ENCODE assay signal across 22 cellular contexts in genomic region chr16:68743664-68744063, GRCh38. TPM values are rescaled to one million over a fixed set of nuclear protein-coding genes. Genes with fewer than 3 reads are reported as not detected.
DNase-seq lines count a peak whose midpoint lies in the region; ATAC-seq and TF ChIP-seq lines count a peak whose summit lies in the region.
"Had no signal": no experiment of that assay in that cellular context is flagged by ENCODE, and none has a peak within 500 bp of the region (broad histone marks: within the 10 kb centered on the region; RNA-seq: fewer than 3 reads in every experiment).

No MANE protein-coding gene starts in this region.

- H3K4me3 ChIP-seq in PC-3 (ENCODE audit: low read length) = peak overlapping the region; percentile 57
- no peak overlapping the region for H3K4me3 ChIP-seq in transverse colon
- H3K4me3 ChIP-seq: esophagus muscularis mucosa had no signal

- no peak for ATAC-seq in PC-3
- ATAC-seq in HG02884 (IDR thresholded peaks at IDR 0.05; ENCODE audit: unreplicated experiment) = no peak
- ATAC-seq in GM21529 (IDR thresholded peaks at IDR 0.05; ENCODE audit: unreplicated experiment) = no peak
- ATAC-seq: naive thymus-derived CD4-positive, alpha-beta T cell; sciatic nerve; stimulated activated naive CD8-positive, alpha-beta T cell treated with anti-CD3 and anti-CD28 coated beads, Interleukin-15, amount 100 ng/mL, for 72 hours had no signal

- peak overlapping the region; percentile 89 for H3K4me2 ChIP-seq in PC-3 (ENCODE audit: low read length)

- H3K9ac ChIP-seq in PC-3 (ENCODE audit: low read length) = peak overlapping the region; percentile 77

- H3K79me2 ChIP-seq in PC-3 (ENCODE audit: low read length) = peaks cover 79% of the 10 kb centered on the region

- TF ChIP-seq CTCF in PC-3 (conservative IDR thresholded peaks at IDR 0.05; ENCODE audit: low read depth, low read length) = no peak
- TF ChIP-seq CTCF in mesothelial cell of epicardium (IDR thresholded peaks at IDR 0.05; ENCODE audit: unreplicated experiment) = no peak
- no peak for TF ChIP-seq CTCF in transverse colon (IDR thresholded peaks at IDR 0.05)

- 68 to 77% methylated on average over 4 of the region's 4 CpGs for WGBS in transverse colon (ENCODE audit: low coverage in 1 of 2), 2 donors

- peaks cover 72% of the 10 kb centered on the region for H3K4me1 ChIP-seq in PC-3 (ENCODE audit: insufficient read depth, low read length)
- H3K4me1 ChIP-seq in transverse colon = peaks cover 5 to 80% (median 52%) of the 10 kb centered on the region in 4 donors
- H3K4me1 ChIP-seq: esophagus muscularis mucosa had no signal

- H2AFZ ChIP-seq in PC-3 (ENCODE audit: low read length) = no peak overlapping the region

- H3K4me3 Mint-ChIP-seq in mesothelial cell of epicardium = no peak overlapping the region
- H3K4me3 Mint-ChIP-seq: CD8-positive, alpha-beta memory T cell; naive thymus-derived CD4-positive, alpha-beta T cell; stimulated activated naive CD8-positive, alpha-beta T cell treated with anti-CD3 and anti-CD28 coated beads, Interleukin-15, amount 100 ng/mL, for 72 hours had no signal

- peaks cover 57% of the 10 kb centered on the region for H3K4me1 Mint-ChIP-seq in mesothelial cell of epicardium

- H3K27me3 ChIP-seq in PC-3 (ENCODE audit: low read length) (no peaks in the 10 kb centered on the region), transverse colon (no peaks in the 10 kb centered on the region)

- H3K27ac Mint-ChIP-seq in mesothelial cell of epicardium = peak overlapping the region; percentile 99
- H3K27ac Mint-ChIP-seq: naive thymus-derived CD4-positive, alpha-beta T cell had no signal

- H3K9me2 ChIP-seq in PC-3 (replicated peaks; ENCODE audit: low read length) = no peaks in the 10 kb centered on the region

- peaks cover under 1% of the 10 kb centered on the region for H3K27me3 Mint-ChIP-seq in mesothelial cell of epicardium (ENCODE audit: low read depth)

- TF ChIP-seq POLR2A in transverse colon (IDR thresholded peaks at IDR 0.05) = no peak
- no peak for TF ChIP-seq POLR2A in erythroblast (IDR thresholded peaks at IDR 0.05; ENCODE audit: low read length)

- in situ Hi-C loops in transverse colon (cut with MboI; ENCODE audit: low pct_ligation_motif_present in 1 of 4, low pct_unique_long_range_greater_than_20kb in 1 of 4, low sequenced_read_pairs in 3 of 4) = no loop called here

- no peak for DNase-seq in PC-3
- DNase-seq in epithelial cell of prostate (ENCODE audit: low read depth, low spot score) = no peak
- no peak for DNase-seq in mesothelial cell of epicardium (ENCODE audit: low spot score in 2 of 2, unreplicated experiment in 2 of 2)
- DNase-seq in transverse colon = no peak
- DNase-seq in NCI-H2196 (lab: John Stamatoyannopoulos, UW; ENCODE audit: unreplicated experiment) = no peak
- no peak for DNase-seq in erythroblast (lab: John Stamatoyannopoulos, UW)
- DNase-seq: amniotic stem cell; CD8-positive, alpha-beta memory T cell; DMS79 treated with DMSO at 0.1 percent for 48 hours; glutamatergic neuron; KG1; naive thymus-derived CD4-positive, alpha-beta T cell; NCI-H1092; NCI-H2081 treated with DMSO at 0.1 percent for 48 hours; NCI-H510A; SHP77 treated with DMSO at 0.1 percent for 48 hours; stimulated activated naive CD8-positive, alpha-beta T cell treated with anti-CD3 and anti-CD28 coated beads, Interleukin-15, amount 100 ng/mL, for 72 hours had no signal

- CTCF ChIA-PET in PC-3 (lab: Charles Lee) = no interaction called here

- TF ChIP-seq EP300 in transverse colon (IDR thresholded peaks at IDR 0.05; ENCODE audit: low read depth) = no peak

- no peaks in the 10 kb centered on the region for H3K36me3 Mint-ChIP-seq in mesothelial cell of epicardium

- intact Hi-C loops in PC-3 (cut with micrococcal nuclease) = loop anchor here (2.0 kb wide), 1 partner anchor 57 kb away; no protein-coding TSS in a partner anchor
- intact Hi-C loops in transverse colon (cut with DNase I; ENCODE audit: low total_unique reads) = no loop called here

- POLR2A ChIA-PET in PC-3 (lab: Charles Lee; ENCODE audit: unreplicated experiment) = no interaction called here

- H3K36me3 ChIP-seq in PC-3 (ENCODE audit: low read depth, low read length) = peaks cover 4% of the 10 kb centered on the region; the same call in 1 of the 2 replicates
- H3K36me3 ChIP-seq in transverse colon = no peaks in the 10 kb centered on the region
- H3K36me3 ChIP-seq: esophagus muscularis mucosa had no signal

- peaks cover 8% of the 10 kb centered on the region for H3F3A ChIP-seq in PC-3 (ENCODE audit: low read length, unreplicated experiment)

- BruUV-seq in PC-3 (replicated peaks; lab: Mats Ljungman, UMichigan) = TSS peak; percentile 12

- 0 out of 2 replicates have a peak, but pooled peaks cover 5% of the 10 kb centered on the region for H4K20me1 ChIP-seq in PC-3 (ENCODE audit: low read length)

- peak overlapping the region; percentile 98 for H3K27ac ChIP-seq in PC-3 (ENCODE audit: low read length)
- peak overlapping the region; percentile 100 for H3K27ac ChIP-seq in epithelial cell of prostate
- peak overlapping the region; percentile 84 to 91 (median 85) for H3K27ac ChIP-seq in transverse colon
- H3K27ac ChIP-seq: esophagus muscularis mucosa had no signal

- no peaks in the 10 kb centered on the region for H3K9me3 ChIP-seq in PC-3 (ENCODE audit: low read length)
- no peaks in the 10 kb centered on the region for H3K9me3 ChIP-seq in transverse colon
- H3K9me3 ChIP-seq: esophagus muscularis mucosa had no signal

- H3K9me3 Mint-ChIP-seq in mesothelial cell of epicardium = no peaks in the 10 kb centered on the region
- H3K9me3 Mint-ChIP-seq: CD8-positive, alpha-beta memory T cell; stimulated activated naive CD8-positive, alpha-beta T cell treated with anti-CD3 and anti-CD28 coated beads, Interleukin-15, amount 100 ng/mL, for 72 hours had no signal

RNA-seq across cellular contexts. Expression of gene CDH1, which starts 6.6 kb away (rescaled TPM):
- total RNA-seq in PC-3 (2014; rRNA removed) (100 and 124 TPM in 2 replicates), mesothelial cell of epicardium (214 to 236 TPM (median 219 TPM) in 3 replicates), transverse colon (100 to 1,000 TPM; 190 to 551 (median 434) TPM)
- total RNA-seq: dermis microvascular lymphatic vessel endothelial cell had no signal
